8 cellular contexts compared by ENCODE assay signal in the genomic region with DNA sequence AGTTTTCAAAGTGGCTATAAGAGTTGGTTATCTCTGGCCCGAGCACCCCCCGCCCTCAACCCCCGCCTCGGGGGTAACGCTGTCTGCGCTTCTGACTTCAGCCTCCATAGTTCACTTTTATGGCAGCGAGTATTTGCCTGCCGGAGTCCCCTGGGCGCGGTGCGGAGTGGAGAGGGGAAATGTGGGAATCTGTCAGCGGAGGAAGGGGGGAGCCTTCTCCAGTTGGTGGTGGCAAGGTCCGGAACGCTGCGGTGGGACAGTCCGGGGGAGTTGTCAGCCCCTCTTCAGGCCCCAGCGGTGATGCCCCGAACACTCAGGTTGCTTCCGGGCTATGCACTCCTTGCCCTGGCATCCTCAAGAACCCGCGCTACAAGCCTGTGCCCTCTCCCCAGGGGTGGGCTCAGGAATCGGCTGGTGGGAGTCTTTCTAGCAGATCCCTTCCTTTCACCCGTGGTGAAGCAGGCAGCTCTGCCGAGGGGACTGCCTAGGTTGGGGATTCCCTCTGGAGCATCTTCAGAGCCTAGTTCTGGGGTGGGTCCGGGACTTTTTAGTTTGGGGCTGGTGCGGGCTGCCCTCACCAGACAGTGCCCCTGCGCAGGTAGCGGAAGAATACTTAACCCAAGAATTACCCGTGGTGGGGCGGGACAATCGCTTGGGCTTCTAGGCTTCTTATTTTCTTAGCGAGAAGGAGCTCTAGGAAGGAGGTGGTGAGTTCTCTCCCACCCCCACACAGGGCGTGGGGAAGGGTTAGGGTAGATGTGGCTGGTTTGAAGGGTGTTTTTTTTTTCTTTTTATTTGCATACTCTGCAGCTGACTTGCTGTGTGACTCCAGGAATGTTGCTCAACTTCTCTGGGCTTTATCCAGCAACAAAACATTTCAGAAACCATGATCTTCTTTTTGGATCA. TPM values are rescaled to one million over a fixed set of nuclear protein-coding genes. Genes with fewer than 3 reads are reported as not detected.
DNase-seq lines count a peak whose midpoint lies in the region; ATAC-seq, FAIRE-seq and TF ChIP-seq lines count a peak whose summit lies in the region.

No MANE protein-coding gene starts in this region.

- H2AFZ ChIP-seq in GM12878 (ENCODE audit: control insufficient read depth, low read depth, low read length) (no peak overlapping the region), mesenchymal stem cell (ENCODE audit: low read depth, low read length) (no peak overlapping the region)

- H3K4me3 ChIP-seq in cardiac muscle cell (peak overlapping the region; percentile 47), GM12878 (no peak overlapping the region), mesenchymal stem cell (ENCODE audit: insufficient read depth in 1 of 2, low read depth in 1 of 2, low read length in 2 of 2) (peak overlapping the region; percentile 59 to 94), urinary bladder (ENCODE audit: low read depth, low read length) (peak overlapping the region; percentile 78)

- intact Hi-C loops in Right ventricle myocardium inferior (cut with DNase I) (no loop called here), GM12878 (cut with micrococcal nuclease; ENCODE audit: unreplicated experiment) (no loop called here)

- peak overlapping the region; percentile 63 to 93 for H3K18ac ChIP-seq in mesenchymal stem cell (ENCODE audit: low read depth in 1 of 2, low read length in 2 of 2)

- H2BK12ac ChIP-seq in mesenchymal stem cell (ENCODE audit: low read length in 2 of 2): peak overlapping the region; percentile 18 to 32

- H3K36me3 ChIP-seq in cardiac muscle cell (no peaks in the 10 kb centered on the region), GM12878 (ENCODE audit: control insufficient read depth in 2 of 2, insufficient read depth in 2 of 2, low read length in 1 of 2) (no peaks in the 10 kb centered on the region), mesenchymal stem cell (ENCODE audit: control insufficient read depth in 1 of 2, insufficient read depth in 2 of 2, low read depth in 1 of 2, low read length in 2 of 2) (peaks cover 0 to 3% of the 10 kb centered on the region in 2 experiments), urinary bladder (ENCODE audit: insufficient read depth) (no peaks in the 10 kb centered on the region)

- H4K91ac ChIP-seq in mesenchymal stem cell (ENCODE audit: low read length): peak overlapping the region; percentile 43

- H3K9me3 ChIP-seq in cardiac muscle cell (ENCODE audit: low read depth) (no peaks in the 10 kb centered on the region), GM12878 (replicated peaks; ENCODE audit: control insufficient read depth, insufficient read depth, low read length) (no peaks in the 10 kb centered on the region; the same call in 2 of the 3 replicates), mesenchymal stem cell (ENCODE audit: control insufficient read depth, low read length) (no peaks in the 10 kb centered on the region)

- peaks cover 5% of the 10 kb centered on the region for H3K4me1 ChIP-seq in cardiac muscle cell (ENCODE audit: low read depth)
- H3K4me1 ChIP-seq in GM12878 (ENCODE audit: control insufficient read depth, insufficient read depth, low read length): no peaks in the 10 kb centered on the region; the same call in 1 of the 2 replicates
- peaks cover 37% of the 10 kb centered on the region for H3K4me1 ChIP-seq in mesenchymal stem cell (ENCODE audit: control insufficient read depth, insufficient read depth, low read depth, low read length)
- peaks cover 6% of the 10 kb centered on the region for H3K4me1 ChIP-seq in urinary bladder (ENCODE audit: insufficient read depth)

- RAD21 ChIA-PET in GM12878 (lab: Charles Lee; ENCODE audit: unreplicated experiment): interaction anchor here (0.6 to 1.3 kb wide), 4 partner anchors 13 to 64 kb away, joined by 3 to 7 read pairs (median 4); no protein-coding TSS in a partner anchor

- 2% methylated on average over 32 of the region's 33 CpGs for WGBS in GM12878 (ENCODE audit: insufficient coverage, insufficient replicate concordance, low lambda C conversion rate, missing lambda C conversion rate)
- WGBS in mesenchymal stem cell: 4% methylated on average over 32 of the region's 33 CpGs
- 3% methylated on average over 33 of the region's 33 CpGs for WGBS in urinary bladder

- TF ChIP-seq CTCF in cardiac muscle cell (IDR thresholded peaks at IDR 0.05; ENCODE audit: low read depth, low read length): no peak
- no peak for TF ChIP-seq CTCF in GM12878 (IDR thresholded peaks at IDR 0.05 in 2 of 3, conservative IDR thresholded peaks at IDR 0.05 in 1 of 3; ENCODE audit: control insufficient read depth in 2 of 3, extremely low read depth in 1 of 3, insufficient read depth in 1 of 3, low read depth in 3 of 3, low read length in 3 of 3)

- H3K14ac ChIP-seq in mesenchymal stem cell (ENCODE audit: low read length in 2 of 2): peak overlapping the region in 1 of 2 experiments; percentile 73

- TF ChIP-seq RAD21 in GM12878 (IDR thresholded peaks at IDR 0.05; ENCODE audit: insufficient read depth, low read depth, low read length): no peak

- H3K9ac ChIP-seq in GM12878 (ENCODE audit: control insufficient read depth, insufficient read depth, low read length): no peak overlapping the region
- H3K9ac ChIP-seq in mesenchymal stem cell (ENCODE audit: low read length): peak overlapping the region; percentile 91

- TF ChIP-seq POLR2A in GM12878 (IDR thresholded peaks at IDR 0.05; ENCODE audit: low read depth, low read length): no peak

- H3K79me1 ChIP-seq in mesenchymal stem cell (replicated peaks; ENCODE audit: low read length, poor library complexity, severe bottlenecking): peaks cover 4% of the 10 kb centered on the region

- POLR2A ChIA-PET in GM12878 (lab: Charles Lee): interaction anchor here (0.7 kb wide), 1 partner anchor 8 kb away, joined by 3 read pairs; no protein-coding TSS in a partner anchor

- H2BK15ac ChIP-seq in mesenchymal stem cell (ENCODE audit: low read depth, poor library complexity, severe bottlenecking): peak overlapping the region; percentile 92

- no peak overlapping the region for H2AK5ac ChIP-seq in mesenchymal stem cell (ENCODE audit: low read length, severe bottlenecking)

- SMC1A ChIA-PET in GM12878 (lab: Charles Lee; ENCODE audit: uncharacterized antibody, unreplicated experiment): interaction anchor here (1.2 kb wide), 1 partner anchor 10 kb away, joined by 5 read pairs; no protein-coding TSS in a partner anchor

- peak in 1 of 2 donors; percentile 77 for DNase-seq in cardiac muscle cell (ENCODE audit: low read depth in 1 of 2, low spot score in 1 of 2)
- no peak for DNase-seq in Right ventricle myocardium inferior (ENCODE audit: missing footprints)
- no peak for DNase-seq in GM12878 (ENCODE audit: low read depth, low spot score)
- peak; percentile 40 for DNase-seq in mesenchymal stem cell
- DNase-seq in NCI-H526 treated with DMSO at 0.1 percent for 48 hours (lab: John Stamatoyannopoulos, UW): no peak
- no peak for DNase-seq in NCI-H446 treated with DMSO at 0.1 percent for 48 hours (lab: John Stamatoyannopoulos, UW)

- no peak overlapping the region for H2BK5ac ChIP-seq in mesenchymal stem cell (ENCODE audit: low read depth, low read length, poor library complexity, severe bottlenecking)

- in situ Hi-C loops in GM12878 (cut with MboI): no loop called here

- peak overlapping the region; percentile 37 to 76 for H3K4ac ChIP-seq in mesenchymal stem cell (ENCODE audit: low read depth in 1 of 2, low read length in 2 of 2)

- no peak for ATAC-seq in Right ventricle myocardium inferior
- peak; percentile 35 for ATAC-seq in GM12878
- ATAC-seq in HG02763 (IDR thresholded peaks at IDR 0.05; ENCODE audit: unreplicated experiment): no peak

- peak overlapping the region; percentile 50; the same call in 1 of the 2 replicates for H3K4me2 ChIP-seq in GM12878 (ENCODE audit: control insufficient read depth, insufficient read depth)
- H3K4me2 ChIP-seq in mesenchymal stem cell (ENCODE audit: low read length, poor library complexity, severe bottlenecking): peak overlapping the region; percentile 96

- H2BK120ac ChIP-seq in mesenchymal stem cell (ENCODE audit: low read depth, low read length): no peak overlapping the region

- no peaks in the 10 kb centered on the region for H4K20me1 ChIP-seq in GM12878 (ENCODE audit: control insufficient read depth, insufficient read depth)

- TF ChIP-seq EP300 in GM12878 (IDR thresholded peaks at IDR 0.05; ENCODE audit: borderline replicate concordance in 1 of 2, control insufficient read depth in 1 of 2, low read depth in 2 of 2, low read length in 2 of 2): no peak

- H3K27ac ChIP-seq in cardiac muscle cell: no peak overlapping the region
- H3K27ac ChIP-seq in GM12878 (ENCODE audit: control insufficient read depth, insufficient read depth): no peak overlapping the region
- no peak overlapping the region for H3K27ac ChIP-seq in mesenchymal stem cell (ENCODE audit: low read length, poor library complexity, severe bottlenecking)
- H3K27ac ChIP-seq in urinary bladder (ENCODE audit: low read depth): peak overlapping the region; percentile 86

- no peaks in the 10 kb centered on the region for H3K79me2 ChIP-seq in GM12878 (ENCODE audit: control insufficient read depth, insufficient read depth, low read length)

- H3K27me3 ChIP-seq in cardiac muscle cell (peaks cover 53% of the 10 kb centered on the region), GM12878 (replicated peaks in 1 of 2; ENCODE audit: control insufficient read depth in 2 of 2, insufficient read depth in 2 of 2, low read length in 1 of 2) (peaks cover 10 to 30% of the 10 kb centered on the region in 2 experiments), mesenchymal stem cell (ENCODE audit: control insufficient read depth in 1 of 2, insufficient read depth in 1 of 2, low read length in 2 of 2) (peaks cover 4 to 45% of the 10 kb centered on the region in 2 experiments)

- CTCF ChIA-PET in GM12878 (lab: Yijun Ruan, JAX): interaction anchor here (1.3 kb wide), 1 partner anchor 10 kb away, joined by 3 read pairs; no protein-coding TSS in a partner anchor

- H4K8ac ChIP-seq in mesenchymal stem cell (ENCODE audit: low read length): peak overlapping the region; percentile 31

- no TSS peak for BruUV-seq in GM12878 (replicated peaks; lab: Mats Ljungman, UMichigan)

- H3K23ac ChIP-seq in mesenchymal stem cell (ENCODE audit: low read length in 2 of 2): peak overlapping the region in 1 of 2 experiments; percentile 49

- FAIRE-seq in GM12878 (lab: Jason Lieb, UNC): no peak

RNA-seq across cellular contexts. Expression of a gene that starts 1.6 kb away (rescaled TPM):
- total RNA-seq in cardiac muscle cell (10.6 and 12.6 TPM in 2 replicates), Right ventricle myocardium inferior (29.1 TPM), GM12878 (2014; rRNA removed) (not detected in 2 replicates), GM12878 (2014; rRNA removed; fragmentation: Illumina TruSeq; extraction: Trizol) (0.09 TPM in 1 of 2 replicates, not detected in the other), GM12878 (2021) (0.21 TPM in 1 of 2 replicates, not detected in the other), urinary bladder (18.3 TPM)
- polyA plus RNA-seq in cardiac muscle cell (4.8 and 6.3 TPM in 2 replicates), GM12878 (2011; rRNA removed) (0.39 and 0.60 TPM in 2 replicates), GM12878 (2014; fragmentation: Illumina TruSeq; extraction: Trizol) (not detected in 2 replicates), GM12878 (2014; fragmentation: Nextera tagmentation; extraction: Ambion mirVana) (under 1 TPM in 1 of 2 experiments, not detected in 1; 0.03 TPM), GM12878 (2014; rRNA removed) (not detected in 2 replicates), GM12878 (2016; fragmentation: Nextera tagmentation; extraction: Ambion mirVana) (not detected), urinary bladder (49.2 TPM)
- total RNA-seq in GM12878 (2013; cell fraction: nucleolus; rRNA removed): 0.56 and 1.6 TPM in 2 replicates
- not detected for polyA plus RNA-seq in GM12878 (2011; ENCODE audit: low read depth)
- polyA plus RNA-seq in GM12878 (2011; cell fraction: cytosol; rRNA removed): 0.72 and 1.0 TPM in 2 replicates
- 1.6 and 1.7 TPM in 2 replicates for polyA plus RNA-seq in GM12878 (2011; cell fraction: nucleus; rRNA removed)
- 0.07 TPM in 1 of 2 replicates, not detected in the other for polyA plus RNA-seq in GM12878 (2012)
- polyA minus RNA-seq in GM12878 (2011; rRNA and poly(A)+ RNA removed): 1.0 and 1.4 TPM in 2 replicates
- polyA minus RNA-seq in GM12878 (2011; cell fraction: cytosol; rRNA and poly(A)+ RNA removed): 0.31 and 1.2 TPM in 2 replicates
- 0.48 and 0.86 TPM in 2 replicates for polyA minus RNA-seq in GM12878 (2011; cell fraction: nucleus; rRNA and poly(A)+ RNA removed)
- 5.8 TPM for polyA plus RNA-seq in mesenchymal stem cell (2013, experiment 1 of 2)
- 6.0 TPM for polyA plus RNA-seq in mesenchymal stem cell (2013, experiment 2 of 2)
